ENCODE assay signal across 1 cellular context in the genomic region with DNA sequence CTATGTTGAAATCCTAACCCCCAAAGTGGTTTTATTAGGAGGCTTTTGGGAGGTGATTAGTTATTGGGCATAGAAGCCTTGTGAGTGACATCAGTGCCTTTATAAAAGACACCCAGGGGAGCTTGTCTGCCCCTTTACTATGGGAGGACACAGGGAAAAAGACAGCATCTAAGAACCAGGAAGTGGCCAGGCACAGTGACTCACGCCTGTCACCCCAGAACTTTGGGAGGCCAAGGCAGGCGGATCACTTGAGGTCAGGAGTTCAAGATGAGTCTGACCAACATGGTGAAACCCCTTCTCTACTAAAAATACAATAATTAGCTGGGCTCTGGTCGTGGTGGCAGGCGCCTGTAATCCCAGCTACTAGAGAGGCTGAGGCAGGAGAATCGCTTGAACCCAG.
TF ChIP-seq lines count a peak whose summit lies in the region.
"Not testable (repeated sequence)": the region's sequence is repeated elsewhere in the genome, so short reads cannot be mapped to it uniquely, and the experiment has no call there.

No MANE protein-coding gene starts in this region.

TF ChIP-seq in K562, 482 proteins besides CTCF, POLR2A, EP300 and RAD21:
- TF ChIP-seq ZNF584 (CRISPR knock-in tag; IDR thresholded peaks at IDR 0.05; ENCODE audit: low read depth) (0 out of 2 replicates have a peak, but pooled peaks have one; percentile 42), ELF1 (tag; IDR thresholded peaks at IDR 0.05) (peak; percentile 38; the same call in 1 of the 2 replicates), JUND (IDR thresholded peaks at IDR 0.05; ENCODE audit: borderline replicate concordance, low read depth, low read length) (peak; percentile 53), ASH1L (IDR thresholded peaks at IDR 0.05; ENCODE audit: borderline replicate concordance, low read depth, partially characterized antibody) (peak; percentile 30), NR2C1 (tag; IDR thresholded peaks at IDR 0.05) (0 out of 2 replicates have a peak, but pooled peaks have one; percentile 25), DPF2 (IDR thresholded peaks at IDR 0.05) (0 out of 2 replicates have a peak, but pooled peaks have one; percentile 21), FOSL1 (tag; conservative IDR thresholded peaks at IDR 0.05) (peak; percentile 82), NR2C2 (tag; IDR thresholded peaks at IDR 0.05) (peak; percentile 60; the same call in 1 of the 2 replicates), SPI1 (IDR thresholded peaks at IDR 0.05; ENCODE audit: borderline replicate concordance, low read depth, low read length) (peak; percentile 68; the same call in 1 of the 2 replicates), ZNF175 (CRISPR knock-in tag; IDR thresholded peaks at IDR 0.05; ENCODE audit: low read depth) (0 out of 2 replicates have a peak, but pooled peaks have one; percentile 33)
- TF ChIP-seq JUND (tag; IDR thresholded peaks at IDR 0.05; ENCODE audit: borderline replicate concordance, low read depth, low read length); NR2C1 (IDR thresholded peaks at IDR 0.05); NR2C2 (CRISPR knock-in tag; IDR thresholded peaks at IDR 0.05): not testable (repeated sequence)
- TF ChIP-seq, protein P1, sequence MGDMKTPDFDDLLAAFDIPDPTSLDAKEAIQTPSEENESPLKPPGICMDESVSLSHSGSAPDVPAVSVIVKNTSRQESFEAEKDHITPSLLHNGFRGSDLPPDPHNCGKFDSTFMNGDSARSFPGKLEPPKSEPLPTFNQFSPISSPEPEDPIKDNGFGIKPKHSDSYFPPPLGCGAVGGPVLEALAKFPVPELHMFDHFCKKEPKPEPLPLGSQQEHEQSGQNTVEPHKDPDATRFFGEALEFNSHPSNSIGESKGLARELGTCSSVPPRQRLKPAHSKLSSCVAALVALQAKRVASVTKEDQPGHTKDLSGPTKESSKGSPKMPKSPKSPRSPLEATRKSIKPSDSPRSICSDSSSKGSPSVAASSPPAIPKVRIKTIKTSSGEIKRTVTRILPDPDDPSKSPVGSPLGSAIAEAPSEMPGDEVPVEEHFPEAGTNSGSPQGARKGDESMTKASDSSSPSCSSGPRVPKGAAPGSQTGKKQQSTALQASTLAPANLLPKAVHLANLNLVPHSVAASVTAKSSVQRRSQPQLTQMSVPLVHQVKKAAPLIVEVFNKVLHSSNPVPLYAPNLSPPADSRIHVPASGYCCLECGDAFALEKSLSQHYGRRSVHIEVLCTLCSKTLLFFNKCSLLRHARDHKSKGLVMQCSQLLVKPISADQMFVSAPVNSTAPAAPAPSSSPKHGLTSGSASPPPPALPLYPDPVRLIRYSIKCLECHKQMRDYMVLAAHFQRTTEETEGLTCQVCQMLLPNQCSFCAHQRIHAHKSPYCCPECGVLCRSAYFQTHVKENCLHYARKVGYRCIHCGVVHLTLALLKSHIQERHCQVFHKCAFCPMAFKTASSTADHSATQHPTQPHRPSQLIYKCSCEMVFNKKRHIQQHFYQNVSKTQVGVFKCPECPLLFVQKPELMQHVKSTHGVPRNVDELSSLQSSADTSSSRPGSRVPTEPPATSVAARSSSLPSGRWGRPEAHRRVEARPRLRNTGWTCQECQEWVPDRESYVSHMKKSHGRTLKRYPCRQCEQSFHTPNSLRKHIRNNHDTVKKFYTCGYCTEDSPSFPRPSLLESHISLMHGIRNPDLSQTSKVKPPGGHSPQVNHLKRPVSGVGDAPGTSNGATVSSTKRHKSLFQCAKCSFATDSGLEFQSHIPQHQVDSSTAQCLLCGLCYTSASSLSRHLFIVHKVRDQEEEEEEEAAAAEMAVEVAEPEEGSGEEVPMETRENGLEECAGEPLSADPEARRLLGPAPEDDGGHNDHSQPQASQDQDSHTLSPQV (IDR thresholded peaks at IDR 0.05) = peak; percentile 27; the same call in 1 of the 2 replicates
- TF ChIP-seq, protein P2, sequence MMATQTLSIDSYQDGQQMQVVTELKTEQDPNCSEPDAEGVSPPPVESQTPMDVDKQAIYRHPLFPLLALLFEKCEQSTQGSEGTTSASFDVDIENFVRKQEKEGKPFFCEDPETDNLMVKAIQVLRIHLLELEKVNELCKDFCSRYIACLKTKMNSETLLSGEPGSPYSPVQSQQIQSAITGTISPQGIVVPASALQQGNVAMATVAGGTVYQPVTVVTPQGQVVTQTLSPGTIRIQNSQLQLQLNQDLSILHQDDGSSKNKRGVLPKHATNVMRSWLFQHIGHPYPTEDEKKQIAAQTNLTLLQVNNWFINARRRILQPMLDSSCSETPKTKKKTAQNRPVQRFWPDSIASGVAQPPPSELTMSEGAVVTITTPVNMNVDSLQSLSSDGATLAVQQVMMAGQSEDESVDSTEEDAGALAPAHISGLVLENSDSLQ (IDR thresholded peaks at IDR 0.05) = peak; percentile 24; the same call in 1 of the 2 replicates
- TF ChIP-seq, protein P3, sequence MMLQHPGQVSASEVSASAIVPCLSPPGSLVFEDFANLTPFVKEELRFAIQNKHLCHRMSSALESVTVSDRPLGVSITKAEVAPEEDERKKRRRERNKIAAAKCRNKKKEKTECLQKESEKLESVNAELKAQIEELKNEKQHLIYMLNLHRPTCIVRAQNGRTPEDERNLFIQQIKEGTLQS (IDR thresholded peaks at IDR 0.05) = peak; percentile 52
- TF ChIP-seq, protein P3 (CRISPR knock-in tag; conservative IDR thresholded peaks at IDR 0.05) = not testable (repeated sequence)
- TF ChIP-seq, protein P4, sequence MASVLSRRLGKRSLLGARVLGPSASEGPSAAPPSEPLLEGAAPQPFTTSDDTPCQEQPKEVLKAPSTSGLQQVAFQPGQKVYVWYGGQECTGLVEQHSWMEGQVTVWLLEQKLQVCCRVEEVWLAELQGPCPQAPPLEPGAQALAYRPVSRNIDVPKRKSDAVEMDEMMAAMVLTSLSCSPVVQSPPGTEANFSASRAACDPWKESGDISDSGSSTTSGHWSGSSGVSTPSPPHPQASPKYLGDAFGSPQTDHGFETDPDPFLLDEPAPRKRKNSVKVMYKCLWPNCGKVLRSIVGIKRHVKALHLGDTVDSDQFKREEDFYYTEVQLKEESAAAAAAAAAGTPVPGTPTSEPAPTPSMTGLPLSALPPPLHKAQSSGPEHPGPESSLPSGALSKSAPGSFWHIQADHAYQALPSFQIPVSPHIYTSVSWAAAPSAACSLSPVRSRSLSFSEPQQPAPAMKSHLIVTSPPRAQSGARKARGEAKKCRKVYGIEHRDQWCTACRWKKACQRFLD (CRISPR knock-in tag; IDR thresholded peaks at IDR 0.05) = 0 out of 2 replicates have a peak, but pooled peaks have one; percentile 30
